ENCODE assay signal across 1 cellular context in the genomic region with DNA sequence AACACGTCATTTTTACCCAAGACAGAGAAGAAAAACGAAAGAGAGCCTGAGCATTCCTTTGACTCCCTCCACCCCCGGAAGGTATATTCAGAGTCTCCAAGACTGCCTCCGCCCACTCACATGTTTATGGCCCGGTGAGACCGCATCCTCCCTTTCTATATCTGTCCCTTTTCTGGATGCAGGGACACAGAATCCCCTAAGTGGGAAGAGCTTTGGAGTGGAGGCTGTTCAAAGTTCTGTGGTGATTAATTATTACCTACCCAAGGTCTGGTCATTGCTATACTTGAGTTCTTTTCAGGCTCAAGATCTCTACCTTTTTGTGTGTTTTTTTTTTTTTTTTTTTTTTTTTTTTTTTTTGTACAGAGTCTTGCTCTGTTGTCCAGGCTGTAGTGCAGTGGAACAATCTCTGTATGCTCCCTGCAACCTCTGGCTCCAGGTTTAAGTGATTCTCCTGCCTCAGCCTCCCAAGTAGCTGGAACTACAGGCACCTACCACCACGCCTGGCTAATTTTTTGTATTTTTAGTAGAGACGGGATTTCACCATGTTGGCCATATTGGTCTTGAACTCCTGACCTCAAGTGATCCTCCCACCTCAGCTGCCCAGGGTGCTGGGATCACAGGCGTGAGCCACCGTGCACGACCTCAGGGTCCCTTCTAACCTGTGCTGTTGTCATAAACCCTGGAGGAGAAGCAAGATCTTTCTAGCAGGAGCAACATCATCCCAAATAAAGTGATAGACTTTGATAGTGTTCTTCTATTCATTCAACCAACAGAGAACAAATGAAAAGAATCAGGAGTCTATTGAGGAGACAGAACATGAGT.
TF ChIP-seq lines count a peak whose summit lies in the region.

No MANE protein-coding gene starts in this region.

TF ChIP-seq in HepG2, 621 proteins besides CTCF, POLR2A, EP300 and RAD21 (continued from another document and continues in another):
- TF ChIP-seq, protein P1, sequence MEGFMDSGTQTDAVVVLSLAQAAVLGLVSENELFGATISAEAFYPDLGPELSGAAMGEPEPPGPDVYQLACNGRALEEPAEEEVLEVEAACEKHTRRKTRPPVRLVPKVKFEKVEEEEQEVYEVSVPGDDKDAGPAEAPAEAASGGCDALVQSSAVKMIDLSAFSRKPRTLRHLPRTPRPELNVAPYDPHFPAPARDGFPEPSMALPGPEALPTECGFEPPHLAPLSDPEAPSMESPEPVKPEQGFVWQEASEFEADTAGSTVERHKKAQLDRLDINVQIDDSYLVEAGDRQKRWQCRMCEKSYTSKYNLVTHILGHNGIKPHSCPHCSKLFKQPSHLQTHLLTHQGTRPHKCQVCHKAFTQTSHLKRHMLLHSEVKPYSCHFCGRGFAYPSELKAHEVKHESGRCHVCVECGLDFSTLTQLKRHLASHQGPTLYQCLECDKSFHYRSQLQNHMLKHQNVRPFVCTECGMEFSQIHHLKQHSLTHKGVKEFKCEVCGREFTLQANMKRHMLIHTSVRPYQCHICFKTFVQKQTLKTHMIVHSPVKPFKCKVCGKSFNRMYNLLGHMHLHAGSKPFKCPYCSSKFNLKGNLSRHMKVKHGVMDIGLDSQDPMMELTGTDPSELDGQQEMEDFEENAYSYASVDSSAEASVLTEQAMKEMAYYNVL (CRISPR knock-in tag; IDR thresholded peaks at IDR 0.05; ENCODE audit: borderline replicate concordance), result 0 out of 2 replicates have a peak, but pooled peaks have one; percentile 43
- TF ChIP-seq, protein P2, sequence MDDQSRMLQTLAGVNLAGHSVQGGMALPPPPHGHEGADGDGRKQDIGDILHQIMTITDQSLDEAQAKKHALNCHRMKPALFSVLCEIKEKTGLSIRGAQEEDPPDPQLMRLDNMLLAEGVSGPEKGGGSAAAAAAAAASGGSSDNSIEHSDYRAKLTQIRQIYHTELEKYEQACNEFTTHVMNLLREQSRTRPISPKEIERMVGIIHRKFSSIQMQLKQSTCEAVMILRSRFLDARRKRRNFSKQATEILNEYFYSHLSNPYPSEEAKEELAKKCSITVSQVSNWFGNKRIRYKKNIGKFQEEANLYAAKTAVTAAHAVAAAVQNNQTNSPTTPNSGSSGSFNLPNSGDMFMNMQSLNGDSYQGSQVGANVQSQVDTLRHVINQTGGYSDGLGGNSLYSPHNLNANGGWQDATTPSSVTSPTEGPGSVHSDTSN (CRISPR knock-in tag; IDR thresholded peaks at IDR 0.05; ENCODE audit: borderline replicate concordance), result 0 out of 2 replicates have a peak, but pooled peaks have one; percentile 10
- TF ChIP-seq GFI1 (CRISPR knock-in tag; IDR thresholded peaks at IDR 0.05; ENCODE audit: borderline replicate concordance) (0 out of 2 replicates have a peak, but pooled peaks have one; percentile 20), ZNF841 (CRISPR knock-in tag; IDR thresholded peaks at IDR 0.05; ENCODE audit: borderline replicate concordance) (no peak), POLR2G (IDR thresholded peaks at IDR 0.05; ENCODE audit: low read depth, low read length) (peak; percentile 57; the same call in 1 of the 2 replicates), SP140L (CRISPR knock-in tag; IDR thresholded peaks at IDR 0.05; ENCODE audit: borderline replicate concordance) (no peak), PAX8 (CRISPR knock-in tag; IDR thresholded peaks at IDR 0.05; ENCODE audit: borderline replicate concordance) (no peak), ZNF3 (CRISPR knock-in tag; IDR thresholded peaks at IDR 0.05) (no peak), ZNF484 (CRISPR knock-in tag; IDR thresholded peaks at IDR 0.05; ENCODE audit: borderline replicate concordance, low read depth) (no peak), ZNF569 (CRISPR knock-in tag; IDR thresholded peaks at IDR 0.05; ENCODE audit: borderline replicate concordance) (no peak), ZNF30 (CRISPR knock-in tag; IDR thresholded peaks at IDR 0.05) (no peak), ZMYM2 (CRISPR knock-in tag; IDR thresholded peaks at IDR 0.05) (no peak), GABPA (IDR thresholded peaks at IDR 0.05; ENCODE audit: low read depth, low read length) (no peak), GABPA (CRISPR knock-in tag; IDR thresholded peaks at IDR 0.05; ENCODE audit: low read depth) (no peak), ZMYM3 (CRISPR knock-in tag; IDR thresholded peaks at IDR 0.05) (peak; percentile 30; the same call in 1 of the 2 replicates), BORCS8-MEF2B (CRISPR knock-in tag; IDR thresholded peaks at IDR 0.05) (0 out of 2 replicates have a peak, but pooled peaks have one; percentile 1), PTBP1 (IDR thresholded peaks at IDR 0.05; ENCODE audit: low read depth, low read length, poor library complexity, severe bottlenecking) (no peak), ZNF121 (CRISPR knock-in tag; IDR thresholded peaks at IDR 0.05) (peak; percentile 82)
- TF ChIP-seq, protein P3, sequence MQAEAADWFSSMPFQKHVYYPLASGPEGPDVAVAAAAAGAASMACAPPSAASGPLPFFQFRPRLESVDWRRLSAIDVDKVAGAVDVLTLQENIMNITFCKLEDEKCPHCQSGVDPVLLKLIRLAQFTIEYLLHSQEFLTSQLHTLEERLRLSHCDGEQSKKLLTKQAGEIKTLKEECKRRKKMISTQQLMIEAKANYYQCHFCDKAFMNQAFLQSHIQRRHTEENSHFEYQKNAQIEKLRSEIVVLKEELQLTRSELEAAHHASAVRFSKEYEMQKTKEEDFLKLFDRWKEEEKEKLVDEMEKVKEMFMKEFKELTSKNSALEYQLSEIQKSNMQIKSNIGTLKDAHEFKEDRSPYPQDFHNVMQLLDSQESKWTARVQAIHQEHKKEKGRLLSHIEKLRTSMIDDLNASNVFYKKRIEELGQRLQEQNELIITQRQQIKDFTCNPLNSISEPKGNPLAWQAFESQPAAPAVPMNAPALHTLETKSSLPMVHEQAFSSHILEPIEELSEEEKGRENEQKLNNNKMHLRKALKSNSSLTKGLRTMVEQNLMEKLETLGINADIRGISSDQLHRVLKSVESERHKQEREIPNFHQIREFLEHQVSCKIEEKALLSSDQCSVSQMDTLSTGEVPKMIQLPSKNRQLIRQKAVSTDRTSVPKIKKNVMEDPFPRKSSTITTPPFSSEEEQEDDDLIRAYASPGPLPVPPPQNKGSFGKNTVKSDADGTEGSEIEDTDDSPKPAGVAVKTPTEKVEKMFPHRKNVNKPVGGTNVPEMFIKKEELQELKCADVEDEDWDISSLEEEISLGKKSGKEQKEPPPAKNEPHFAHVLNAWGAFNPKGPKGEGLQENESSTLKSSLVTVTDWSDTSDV (CRISPR knock-in tag; IDR thresholded peaks at IDR 0.05), result no peak
- TF ChIP-seq, protein P4, sequence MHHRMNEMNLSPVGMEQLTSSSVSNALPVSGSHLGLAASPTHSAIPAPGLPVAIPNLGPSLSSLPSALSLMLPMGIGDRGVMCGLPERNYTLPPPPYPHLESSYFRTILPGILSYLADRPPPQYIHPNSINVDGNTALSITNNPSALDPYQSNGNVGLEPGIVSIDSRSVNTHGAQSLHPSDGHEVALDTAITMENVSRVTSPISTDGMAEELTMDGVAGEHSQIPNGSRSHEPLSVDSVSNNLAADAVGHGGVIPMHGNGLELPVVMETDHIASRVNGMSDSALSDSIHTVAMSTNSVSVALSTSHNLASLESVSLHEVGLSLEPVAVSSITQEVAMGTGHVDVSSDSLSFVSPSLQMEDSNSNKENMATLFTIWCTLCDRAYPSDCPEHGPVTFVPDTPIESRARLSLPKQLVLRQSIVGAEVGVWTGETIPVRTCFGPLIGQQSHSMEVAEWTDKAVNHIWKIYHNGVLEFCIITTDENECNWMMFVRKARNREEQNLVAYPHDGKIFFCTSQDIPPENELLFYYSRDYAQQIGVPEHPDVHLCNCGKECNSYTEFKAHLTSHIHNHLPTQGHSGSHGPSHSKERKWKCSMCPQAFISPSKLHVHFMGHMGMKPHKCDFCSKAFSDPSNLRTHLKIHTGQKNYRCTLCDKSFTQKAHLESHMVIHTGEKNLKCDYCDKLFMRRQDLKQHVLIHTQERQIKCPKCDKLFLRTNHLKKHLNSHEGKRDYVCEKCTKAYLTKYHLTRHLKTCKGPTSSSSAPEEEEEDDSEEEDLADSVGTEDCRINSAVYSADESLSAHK (CRISPR knock-in tag; IDR thresholded peaks at IDR 0.05; ENCODE audit: borderline replicate concordance), result no peak
- TF ChIP-seq, protein P5, sequence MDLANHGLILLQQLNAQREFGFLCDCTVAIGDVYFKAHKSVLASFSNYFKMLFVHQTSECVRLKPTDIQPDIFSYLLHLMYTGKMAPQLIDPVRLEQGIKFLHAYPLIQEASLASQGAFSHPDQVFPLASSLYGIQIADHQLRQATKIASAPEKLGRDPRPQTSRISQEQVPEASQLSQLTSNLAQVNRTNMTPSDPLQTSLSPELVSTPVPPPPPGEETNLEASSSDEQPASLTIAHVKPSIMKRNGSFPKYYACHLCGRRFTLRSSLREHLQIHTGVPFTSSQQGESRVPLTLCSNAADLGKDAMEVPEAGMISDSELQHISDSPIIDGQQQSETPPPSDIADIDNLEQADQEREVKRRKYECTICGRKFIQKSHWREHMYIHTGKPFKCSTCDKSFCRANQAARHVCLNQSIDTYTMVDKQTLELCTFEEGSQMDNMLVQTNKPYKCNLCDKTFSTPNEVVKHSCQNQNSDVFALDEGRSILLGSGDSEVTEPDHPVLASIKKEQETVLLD (CRISPR knock-in tag; IDR thresholded peaks at IDR 0.05; ENCODE audit: low read depth), result no peak
- TF ChIP-seq, protein P6, sequence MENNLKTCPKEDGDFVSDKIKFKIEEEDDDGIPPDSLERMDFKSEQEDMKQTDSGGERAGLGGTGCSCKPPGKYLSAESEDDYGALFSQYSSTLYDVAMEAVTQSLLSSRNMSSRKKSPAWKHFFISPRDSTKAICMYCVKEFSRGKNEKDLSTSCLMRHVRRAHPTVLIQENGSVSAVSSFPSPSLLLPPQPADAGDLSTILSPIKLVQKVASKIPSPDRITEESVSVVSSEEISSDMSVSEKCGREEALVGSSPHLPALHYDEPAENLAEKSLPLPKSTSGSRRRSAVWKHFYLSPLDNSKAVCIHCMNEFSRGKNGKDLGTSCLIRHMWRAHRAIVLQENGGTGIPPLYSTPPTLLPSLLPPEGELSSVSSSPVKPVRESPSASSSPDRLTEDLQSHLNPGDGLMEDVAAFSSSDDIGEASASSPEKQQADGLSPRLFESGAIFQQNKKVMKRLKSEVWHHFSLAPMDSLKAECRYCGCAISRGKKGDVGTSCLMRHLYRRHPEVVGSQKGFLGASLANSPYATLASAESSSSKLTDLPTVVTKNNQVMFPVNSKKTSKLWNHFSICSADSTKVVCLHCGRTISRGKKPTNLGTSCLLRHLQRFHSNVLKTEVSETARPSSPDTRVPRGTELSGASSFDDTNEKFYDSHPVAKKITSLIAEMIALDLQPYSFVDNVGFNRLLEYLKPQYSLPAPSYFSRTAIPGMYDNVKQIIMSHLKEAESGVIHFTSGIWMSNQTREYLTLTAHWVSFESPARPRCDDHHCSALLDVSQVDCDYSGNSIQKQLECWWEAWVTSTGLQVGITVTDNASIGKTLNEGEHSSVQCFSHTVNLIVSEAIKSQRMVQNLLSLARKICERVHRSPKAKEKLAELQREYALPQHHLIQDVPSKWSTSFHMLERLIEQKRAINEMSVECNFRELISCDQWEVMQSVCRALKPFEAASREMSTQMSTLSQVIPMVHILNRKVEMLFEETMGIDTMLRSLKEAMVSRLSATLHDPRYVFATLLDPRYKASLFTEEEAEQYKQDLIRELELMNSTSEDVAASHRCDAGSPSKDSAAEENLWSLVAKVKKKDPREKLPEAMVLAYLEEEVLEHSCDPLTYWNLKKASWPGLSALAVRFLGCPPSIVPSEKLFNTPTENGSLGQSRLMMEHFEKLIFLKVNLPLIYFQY (CRISPR knock-in tag; IDR thresholded peaks at IDR 0.05; ENCODE audit: borderline replicate concordance), result 0 out of 2 replicates have a peak, but pooled peaks have one; percentile 29
- TF ChIP-seq, protein P7, sequence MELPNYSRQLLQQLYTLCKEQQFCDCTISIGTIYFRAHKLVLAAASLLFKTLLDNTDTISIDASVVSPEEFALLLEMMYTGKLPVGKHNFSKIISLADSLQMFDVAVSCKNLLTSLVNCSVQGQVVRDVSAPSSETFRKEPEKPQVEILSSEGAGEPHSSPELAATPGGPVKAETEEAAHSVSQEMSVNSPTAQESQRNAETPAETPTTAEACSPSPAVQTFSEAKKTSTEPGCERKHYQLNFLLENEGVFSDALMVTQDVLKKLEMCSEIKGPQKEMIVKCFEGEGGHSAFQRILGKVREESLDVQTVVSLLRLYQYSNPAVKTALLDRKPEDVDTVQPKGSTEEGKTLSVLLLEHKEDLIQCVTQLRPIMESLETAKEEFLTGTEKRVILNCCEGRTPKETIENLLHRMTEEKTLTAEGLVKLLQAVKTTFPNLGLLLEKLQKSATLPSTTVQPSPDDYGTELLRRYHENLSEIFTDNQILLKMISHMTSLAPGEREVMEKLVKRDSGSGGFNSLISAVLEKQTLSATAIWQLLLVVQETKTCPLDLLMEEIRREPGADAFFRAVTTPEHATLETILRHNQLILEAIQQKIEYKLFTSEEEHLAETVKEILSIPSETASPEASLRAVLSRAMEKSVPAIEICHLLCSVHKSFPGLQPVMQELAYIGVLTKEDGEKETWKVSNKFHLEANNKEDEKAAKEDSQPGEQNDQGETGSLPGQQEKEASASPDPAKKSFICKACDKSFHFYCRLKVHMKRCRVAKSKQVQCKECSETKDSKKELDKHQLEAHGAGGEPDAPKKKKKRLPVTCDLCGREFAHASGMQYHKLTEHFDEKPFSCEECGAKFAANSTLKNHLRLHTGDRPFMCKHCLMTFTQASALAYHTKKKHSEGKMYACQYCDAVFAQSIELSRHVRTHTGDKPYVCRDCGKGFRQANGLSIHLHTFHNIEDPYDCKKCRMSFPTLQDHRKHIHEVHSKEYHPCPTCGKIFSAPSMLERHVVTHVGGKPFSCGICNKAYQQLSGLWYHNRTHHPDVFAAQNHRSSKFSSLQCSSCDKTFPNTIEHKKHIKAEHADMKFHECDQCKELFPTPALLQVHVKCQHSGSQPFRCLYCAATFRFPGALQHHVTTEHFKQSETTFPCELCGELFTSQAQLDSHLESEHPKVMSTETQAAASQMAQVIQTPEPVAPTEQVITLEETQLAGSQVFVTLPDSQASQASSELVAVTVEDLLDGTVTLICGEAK (IDR thresholded peaks at IDR 0.05), result no peak
- TF ChIP-seq, protein P7 (CRISPR knock-in tag; IDR thresholded peaks at IDR 0.05), result no peak
